In the genomic region with DNA sequence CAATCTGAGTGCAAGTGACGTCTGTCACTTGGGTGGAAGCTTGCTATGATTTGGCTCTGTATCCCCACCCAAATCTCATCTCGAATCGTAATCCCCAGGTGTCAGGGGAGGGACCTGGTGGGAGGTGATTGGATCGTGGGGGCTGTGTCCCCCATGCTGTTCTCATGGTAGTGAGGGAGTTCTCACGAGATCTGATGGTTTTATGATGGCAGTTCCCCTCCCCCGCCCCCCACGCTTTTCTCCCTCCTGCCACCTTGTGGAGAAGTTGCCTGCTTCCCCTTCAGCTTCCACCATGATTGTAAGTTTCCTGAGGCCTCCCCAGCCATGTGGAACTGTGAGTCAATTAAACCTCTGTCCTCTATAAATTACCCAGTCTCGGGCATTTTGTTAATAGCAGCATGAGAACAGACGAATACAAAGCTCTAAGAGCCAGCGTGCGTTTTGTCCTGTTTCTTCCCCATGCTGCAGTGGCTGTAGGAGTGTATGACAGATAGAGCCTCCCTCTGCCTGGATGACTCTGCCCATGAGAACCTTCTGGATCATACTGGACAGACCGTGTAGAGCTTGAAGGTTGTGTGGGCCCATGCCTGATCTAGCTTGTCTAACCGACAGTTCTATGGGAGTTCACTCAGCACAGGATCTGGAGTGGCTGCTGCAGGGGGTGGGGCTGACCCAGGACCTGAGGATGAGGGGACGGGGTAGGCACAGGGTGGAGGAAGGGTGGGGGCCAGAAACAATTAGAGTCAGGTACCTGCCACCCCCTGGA, we compare ENCODE assay signal across 1 cellular context.
TF ChIP-seq lines count a peak whose summit lies in the region.

No MANE protein-coding gene starts in this region.

TF ChIP-seq in K562, 482 proteins besides CTCF, POLR2A, EP300 and RAD21 (continued from another document):
- TF ChIP-seq, protein P1, sequence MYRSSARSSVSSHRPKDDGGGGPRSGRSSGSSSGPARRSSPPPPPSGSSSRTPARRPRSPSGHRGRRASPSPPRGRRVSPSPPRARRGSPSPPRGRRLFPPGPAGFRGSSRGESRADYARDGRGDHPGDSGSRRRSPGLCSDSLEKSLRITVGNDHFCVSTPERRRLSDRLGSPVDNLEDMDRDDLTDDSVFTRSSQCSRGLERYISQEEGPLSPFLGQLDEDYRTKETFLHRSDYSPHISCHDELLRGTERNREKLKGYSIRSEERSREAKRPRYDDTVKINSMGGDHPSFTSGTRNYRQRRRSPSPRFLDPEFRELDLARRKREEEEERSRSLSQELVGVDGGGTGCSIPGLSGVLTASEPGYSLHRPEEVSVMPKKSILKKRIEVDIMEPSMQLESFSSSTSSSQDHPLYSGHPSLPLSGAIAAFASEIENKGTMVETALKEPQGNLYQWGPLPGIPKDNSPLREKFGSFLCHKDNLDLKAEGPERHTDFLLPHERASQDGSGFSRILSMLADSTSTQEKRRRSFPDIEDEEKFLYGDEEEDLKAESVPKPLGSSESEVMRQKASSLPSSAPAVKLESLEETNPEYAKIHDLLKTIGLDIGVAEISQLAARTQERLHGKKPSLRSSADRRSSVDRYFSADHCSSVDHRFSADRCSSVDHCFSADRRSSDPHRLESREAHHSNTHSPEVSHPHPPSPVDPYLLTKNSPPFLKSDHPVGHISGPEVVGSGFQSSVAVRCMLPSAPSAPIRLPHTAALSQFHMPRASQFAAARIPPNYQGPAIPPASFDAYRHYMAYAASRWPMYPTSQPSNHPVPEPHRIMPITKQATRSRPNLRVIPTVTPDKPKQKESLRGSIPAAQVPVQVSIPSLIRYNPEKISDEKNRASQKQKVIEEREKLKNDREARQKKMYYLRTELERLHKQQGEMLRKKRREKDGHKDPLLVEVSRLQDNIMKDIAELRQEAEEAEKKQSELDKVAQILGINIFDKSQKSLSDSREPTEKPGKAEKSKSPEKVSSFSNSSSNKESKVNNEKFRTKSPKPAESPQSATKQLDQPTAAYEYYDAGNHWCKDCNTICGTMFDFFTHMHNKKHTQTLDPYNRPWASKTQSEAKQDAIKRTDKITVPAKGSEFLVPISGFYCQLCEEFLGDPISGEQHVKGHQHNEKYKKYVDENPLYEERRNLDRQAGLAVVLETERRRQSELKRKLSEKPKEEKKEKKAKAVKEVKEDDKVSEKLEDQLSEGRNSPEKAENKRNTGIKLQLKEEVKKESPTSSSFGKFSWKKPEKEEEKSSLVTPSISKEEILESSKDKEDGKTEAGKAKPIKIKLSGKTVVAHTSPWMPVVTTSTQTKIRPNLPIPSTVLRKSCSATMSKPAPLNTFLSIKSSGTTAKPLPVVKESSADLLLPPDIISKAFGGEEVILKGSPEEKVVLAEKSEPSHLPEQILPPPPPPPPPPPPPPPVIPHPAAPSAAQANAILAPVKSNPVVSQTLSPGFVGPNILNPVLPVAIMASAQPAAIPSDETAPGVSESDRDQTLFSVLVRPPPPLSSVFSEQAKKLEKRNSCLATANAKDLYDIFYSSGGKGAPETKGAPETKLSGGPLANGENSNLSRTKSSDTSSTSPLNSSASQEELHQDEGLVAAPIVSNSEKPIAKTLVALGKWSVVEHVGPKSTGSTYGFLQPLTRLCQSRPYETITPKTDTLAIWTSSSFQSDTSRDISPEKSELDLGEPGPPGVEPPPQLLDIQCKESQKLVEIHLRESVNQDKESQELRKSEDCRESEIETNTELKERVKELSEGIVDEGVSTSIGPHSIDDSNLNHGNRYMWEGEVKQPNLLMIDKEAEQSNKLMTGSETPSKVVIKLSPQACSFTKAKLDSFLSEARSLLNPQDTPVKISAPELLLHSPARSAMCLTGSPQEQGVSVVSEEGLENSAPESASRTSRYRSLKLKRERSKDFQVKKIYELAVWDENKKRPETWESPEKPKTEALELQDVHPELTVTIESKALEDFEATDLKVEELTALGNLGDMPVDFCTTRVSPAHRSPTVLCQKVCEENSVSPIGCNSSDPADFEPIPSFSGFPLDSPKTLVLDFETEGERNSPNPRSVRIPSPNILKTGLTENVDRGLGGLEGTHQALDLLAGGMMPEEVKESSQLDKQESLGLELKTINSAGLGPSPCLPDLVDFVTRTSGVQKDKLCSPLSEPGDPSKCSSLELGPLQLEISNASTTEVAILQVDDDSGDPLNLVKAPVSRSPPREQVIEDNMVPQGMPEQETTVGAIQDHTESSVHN (IDR thresholded peaks at IDR 0.05; ENCODE audit: borderline replicate concordance in 1 of 2, low read depth in 1 of 2) = no peak
- no peak for TF ChIP-seq BRF1 (IDR thresholded peaks at IDR 0.05; ENCODE audit: borderline replicate concordance, extremely low read depth, insufficient read length)
- TF ChIP-seq CHAMP1 (IDR thresholded peaks at IDR 0.05) = peak; percentile 67; the same call in 1 of the 2 replicates
- no peak for TF ChIP-seq POLR2G (IDR thresholded peaks at IDR 0.05; ENCODE audit: low read depth, low read length)
- TF ChIP-seq, protein P2, sequence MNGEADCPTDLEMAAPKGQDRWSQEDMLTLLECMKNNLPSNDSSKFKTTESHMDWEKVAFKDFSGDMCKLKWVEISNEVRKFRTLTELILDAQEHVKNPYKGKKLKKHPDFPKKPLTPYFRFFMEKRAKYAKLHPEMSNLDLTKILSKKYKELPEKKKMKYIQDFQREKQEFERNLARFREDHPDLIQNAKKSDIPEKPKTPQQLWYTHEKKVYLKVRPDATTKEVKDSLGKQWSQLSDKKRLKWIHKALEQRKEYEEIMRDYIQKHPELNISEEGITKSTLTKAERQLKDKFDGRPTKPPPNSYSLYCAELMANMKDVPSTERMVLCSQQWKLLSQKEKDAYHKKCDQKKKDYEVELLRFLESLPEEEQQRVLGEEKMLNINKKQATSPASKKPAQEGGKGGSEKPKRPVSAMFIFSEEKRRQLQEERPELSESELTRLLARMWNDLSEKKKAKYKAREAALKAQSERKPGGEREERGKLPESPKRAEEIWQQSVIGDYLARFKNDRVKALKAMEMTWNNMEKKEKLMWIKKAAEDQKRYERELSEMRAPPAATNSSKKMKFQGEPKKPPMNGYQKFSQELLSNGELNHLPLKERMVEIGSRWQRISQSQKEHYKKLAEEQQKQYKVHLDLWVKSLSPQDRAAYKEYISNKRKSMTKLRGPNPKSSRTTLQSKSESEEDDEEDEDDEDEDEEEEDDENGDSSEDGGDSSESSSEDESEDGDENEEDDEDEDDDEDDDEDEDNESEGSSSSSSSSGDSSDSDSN (IDR thresholded peaks at IDR 0.05; ENCODE audit: borderline replicate concordance in 1 of 2, low read depth in 2 of 2, low read length in 2 of 2) = no peak
- no peak for TF ChIP-seq NFRKB (IDR thresholded peaks at IDR 0.05; ENCODE audit: low read depth)
- TF ChIP-seq ZNF280A (IDR thresholded peaks at IDR 0.05; ENCODE audit: low read depth, partially characterized antibody) = no peak
- TF ChIP-seq, protein P3, sequence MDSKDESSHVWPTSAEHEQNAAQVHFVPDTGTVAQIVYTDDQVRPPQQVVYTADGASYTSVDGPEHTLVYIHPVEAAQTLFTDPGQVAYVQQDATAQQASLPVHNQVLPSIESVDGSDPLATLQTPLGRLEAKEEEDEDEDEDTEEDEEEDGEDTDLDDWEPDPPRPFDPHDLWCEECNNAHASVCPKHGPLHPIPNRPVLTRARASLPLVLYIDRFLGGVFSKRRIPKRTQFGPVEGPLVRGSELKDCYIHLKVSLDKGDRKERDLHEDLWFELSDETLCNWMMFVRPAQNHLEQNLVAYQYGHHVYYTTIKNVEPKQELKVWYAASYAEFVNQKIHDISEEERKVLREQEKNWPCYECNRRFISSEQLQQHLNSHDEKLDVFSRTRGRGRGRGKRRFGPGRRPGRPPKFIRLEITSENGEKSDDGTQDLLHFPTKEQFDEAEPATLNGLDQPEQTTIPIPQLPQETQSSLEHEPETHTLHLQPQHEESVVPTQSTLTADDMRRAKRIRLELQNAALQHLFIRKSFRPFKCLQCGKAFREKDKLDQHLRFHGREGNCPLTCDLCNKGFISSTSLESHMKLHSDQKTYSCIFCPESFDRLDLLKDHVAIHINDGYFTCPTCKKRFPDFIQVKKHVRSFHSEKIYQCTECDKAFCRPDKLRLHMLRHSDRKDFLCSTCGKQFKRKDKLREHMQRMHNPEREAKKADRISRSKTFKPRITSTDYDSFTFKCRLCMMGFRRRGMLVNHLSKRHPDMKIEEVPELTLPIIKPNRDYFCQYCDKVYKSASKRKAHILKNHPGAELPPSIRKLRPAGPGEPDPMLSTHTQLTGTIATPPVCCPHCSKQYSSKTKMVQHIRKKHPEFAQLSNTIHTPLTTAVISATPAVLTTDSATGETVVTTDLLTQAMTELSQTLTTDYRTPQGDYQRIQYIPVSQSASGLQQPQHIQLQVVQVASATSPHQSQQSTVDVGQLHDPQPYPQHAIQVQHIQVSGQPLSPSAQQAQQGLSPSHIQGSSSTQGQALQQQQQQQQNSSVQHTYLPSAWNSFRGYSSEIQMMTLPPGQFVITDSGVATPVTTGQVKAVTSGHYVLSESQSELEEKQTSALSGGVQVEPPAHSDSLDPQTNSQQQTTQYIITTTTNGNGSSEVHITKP (IDR thresholded peaks at IDR 0.05; ENCODE audit: partially characterized antibody) = no peak
- peak; percentile 47 to 67; a peak in 2 of 4 replicates for TF ChIP-seq TRIM24 (IDR thresholded peaks at IDR 0.05)
- TF ChIP-seq ZNF184 (CRISPR knock-in tag; IDR thresholded peaks at IDR 0.05) = no peak
